In genomic region chr3:39061228-39061627, GRCh38 we compare ENCODE assay signal across 4 cellular contexts. TPM values are rescaled to one million over a fixed set of nuclear protein-coding genes. Genes with fewer than 3 reads are reported as not detected.
"Had no signal": no experiment of that assay in that cellular context is flagged by ENCODE, and none has a peak within 500 bp of the region (broad histone marks: within the 10 kb centered on the region; RNA-seq: fewer than 3 reads in every experiment).

No MANE protein-coding gene starts in this region.

RNA-seq across cellular contexts. Expression of gene SCN11A, which starts 9.5 kb away (rescaled TPM):
- total RNA-seq: activated T-cell treated with anti-CD3 and anti-CD28 coated beads, Interleukin-2, amount 50 U/mL, for 4 hours; ascending aorta; bronchial epithelial cell had no signal
- polyA plus RNA-seq: aorta had no signal
